In the genomic region with DNA sequence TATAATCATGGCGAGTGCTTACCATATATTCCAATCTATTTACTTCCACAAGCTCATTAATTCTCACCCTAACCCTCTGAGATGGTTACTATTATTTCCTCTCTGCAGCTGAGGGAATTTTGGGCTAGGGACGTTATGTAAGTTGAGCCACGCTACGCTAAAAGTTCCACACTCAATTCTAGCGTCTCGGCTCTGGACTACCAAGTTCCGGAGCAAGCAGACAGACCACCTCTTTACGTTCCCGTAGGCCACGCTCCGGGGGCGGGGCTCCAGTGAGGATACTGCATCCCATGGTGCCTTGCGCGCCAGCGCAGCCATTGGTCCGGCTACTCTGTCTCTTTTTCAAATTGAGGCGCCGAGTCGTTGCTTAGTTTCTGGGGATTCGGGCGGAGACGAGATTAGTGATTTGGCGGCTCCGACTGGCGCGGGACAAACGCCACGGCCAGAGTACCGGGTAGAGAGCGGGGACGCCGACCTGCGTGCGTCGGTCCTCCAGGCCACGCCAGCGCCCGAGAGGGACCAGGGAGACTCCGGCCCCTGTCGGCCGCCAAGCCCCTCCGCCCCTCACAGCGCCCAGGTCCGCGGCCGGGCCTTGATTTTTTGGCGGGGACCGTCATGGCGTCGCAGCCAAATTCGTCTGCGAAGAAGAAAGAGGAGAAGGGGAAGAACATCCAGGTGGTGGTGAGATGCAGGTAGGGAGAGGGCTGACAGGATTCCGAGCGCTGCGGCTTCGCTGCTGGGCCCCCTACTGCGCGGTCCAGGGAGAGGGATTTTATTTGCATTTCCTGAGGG, we compare ENCODE assay signal across 1 cellular context.
A peak's percentile ranks its signal among the peaks of the same experiment; 100 is the strongest.
TF ChIP-seq lines count a peak whose summit lies in the region.

A gene (plus strand): TSS at position 370 of the 792 bp plus-strand sequence. CDS start 246 bp downstream, at position 616.

TF ChIP-seq in HepG2, 621 proteins besides CTCF, POLR2A, EP300 and RAD21 (continued from another document and continues in another):
- no peak for TF ChIP-seq ZBTB21 (CRISPR knock-in tag; IDR thresholded peaks at IDR 0.05)
- TF ChIP-seq ESRRA (CRISPR knock-in tag; IDR thresholded peaks at IDR 0.05; ENCODE audit: low read depth): 0 out of 2 replicates have a peak, but pooled peaks have one; percentile 51
- TF ChIP-seq ETV6 (CRISPR knock-in tag; conservative IDR thresholded peaks at IDR 0.05): peak; percentile 38; the same call in 1 of the 2 replicates
- peak; percentile 85 for TF ChIP-seq KAT8 (CRISPR knock-in tag; IDR thresholded peaks at IDR 0.05)
- TF ChIP-seq, protein P1, sequence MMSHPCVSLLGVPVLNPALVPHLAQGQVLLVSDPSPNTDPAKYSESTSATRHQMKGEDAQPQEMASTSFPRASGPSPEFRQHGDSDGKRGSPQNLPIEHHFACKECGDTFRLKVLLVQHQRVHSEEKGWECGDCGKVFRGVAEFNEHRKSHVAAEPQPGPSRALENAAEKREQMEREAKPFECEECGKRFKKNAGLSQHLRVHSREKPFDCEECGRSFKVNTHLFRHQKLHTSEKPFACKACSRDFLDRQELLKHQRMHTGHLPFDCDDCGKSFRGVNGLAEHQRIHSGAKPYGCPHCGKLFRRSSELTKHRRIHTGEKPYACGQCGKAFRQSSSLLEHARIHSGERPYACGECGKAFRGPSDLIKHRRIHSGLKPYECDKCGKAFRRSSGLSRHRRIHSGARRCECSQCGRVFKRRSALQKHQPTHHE (CRISPR knock-in tag; IDR thresholded peaks at IDR 0.05; ENCODE audit: borderline replicate concordance): no peak
- peak; percentile 78 for TF ChIP-seq PHF20 (CRISPR knock-in tag; IDR thresholded peaks at IDR 0.05)
- peak; percentile 69; the same call in 1 of the 2 replicates for TF ChIP-seq YEATS2 (CRISPR knock-in tag; IDR thresholded peaks at IDR 0.05; ENCODE audit: borderline replicate concordance)
- no peak; the same call in 1 of the 2 replicates for TF ChIP-seq ZSCAN9 (CRISPR knock-in tag; IDR thresholded peaks at IDR 0.05; ENCODE audit: borderline replicate concordance)
- TF ChIP-seq, protein P2, sequence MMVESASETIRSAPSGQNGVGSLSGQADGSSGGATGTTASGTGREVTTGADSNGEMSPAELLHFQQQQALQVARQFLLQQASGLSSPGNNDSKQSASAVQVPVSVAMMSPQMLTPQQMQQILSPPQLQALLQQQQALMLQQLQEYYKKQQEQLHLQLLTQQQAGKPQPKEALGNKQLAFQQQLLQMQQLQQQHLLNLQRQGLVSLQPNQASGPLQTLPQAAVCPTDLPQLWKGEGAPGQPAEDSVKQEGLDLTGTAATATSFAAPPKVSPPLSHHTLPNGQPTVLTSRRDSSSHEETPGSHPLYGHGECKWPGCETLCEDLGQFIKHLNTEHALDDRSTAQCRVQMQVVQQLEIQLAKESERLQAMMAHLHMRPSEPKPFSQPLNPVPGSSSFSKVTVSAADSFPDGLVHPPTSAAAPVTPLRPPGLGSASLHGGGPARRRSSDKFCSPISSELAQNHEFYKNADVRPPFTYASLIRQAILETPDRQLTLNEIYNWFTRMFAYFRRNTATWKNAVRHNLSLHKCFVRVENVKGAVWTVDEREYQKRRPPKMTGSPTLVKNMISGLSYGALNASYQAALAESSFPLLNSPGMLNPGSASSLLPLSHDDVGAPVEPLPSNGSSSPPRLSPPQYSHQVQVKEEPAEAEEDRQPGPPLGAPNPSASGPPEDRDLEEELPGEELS (CRISPR knock-in tag; IDR thresholded peaks at IDR 0.05): no peak
- TF ChIP-seq, protein P3, sequence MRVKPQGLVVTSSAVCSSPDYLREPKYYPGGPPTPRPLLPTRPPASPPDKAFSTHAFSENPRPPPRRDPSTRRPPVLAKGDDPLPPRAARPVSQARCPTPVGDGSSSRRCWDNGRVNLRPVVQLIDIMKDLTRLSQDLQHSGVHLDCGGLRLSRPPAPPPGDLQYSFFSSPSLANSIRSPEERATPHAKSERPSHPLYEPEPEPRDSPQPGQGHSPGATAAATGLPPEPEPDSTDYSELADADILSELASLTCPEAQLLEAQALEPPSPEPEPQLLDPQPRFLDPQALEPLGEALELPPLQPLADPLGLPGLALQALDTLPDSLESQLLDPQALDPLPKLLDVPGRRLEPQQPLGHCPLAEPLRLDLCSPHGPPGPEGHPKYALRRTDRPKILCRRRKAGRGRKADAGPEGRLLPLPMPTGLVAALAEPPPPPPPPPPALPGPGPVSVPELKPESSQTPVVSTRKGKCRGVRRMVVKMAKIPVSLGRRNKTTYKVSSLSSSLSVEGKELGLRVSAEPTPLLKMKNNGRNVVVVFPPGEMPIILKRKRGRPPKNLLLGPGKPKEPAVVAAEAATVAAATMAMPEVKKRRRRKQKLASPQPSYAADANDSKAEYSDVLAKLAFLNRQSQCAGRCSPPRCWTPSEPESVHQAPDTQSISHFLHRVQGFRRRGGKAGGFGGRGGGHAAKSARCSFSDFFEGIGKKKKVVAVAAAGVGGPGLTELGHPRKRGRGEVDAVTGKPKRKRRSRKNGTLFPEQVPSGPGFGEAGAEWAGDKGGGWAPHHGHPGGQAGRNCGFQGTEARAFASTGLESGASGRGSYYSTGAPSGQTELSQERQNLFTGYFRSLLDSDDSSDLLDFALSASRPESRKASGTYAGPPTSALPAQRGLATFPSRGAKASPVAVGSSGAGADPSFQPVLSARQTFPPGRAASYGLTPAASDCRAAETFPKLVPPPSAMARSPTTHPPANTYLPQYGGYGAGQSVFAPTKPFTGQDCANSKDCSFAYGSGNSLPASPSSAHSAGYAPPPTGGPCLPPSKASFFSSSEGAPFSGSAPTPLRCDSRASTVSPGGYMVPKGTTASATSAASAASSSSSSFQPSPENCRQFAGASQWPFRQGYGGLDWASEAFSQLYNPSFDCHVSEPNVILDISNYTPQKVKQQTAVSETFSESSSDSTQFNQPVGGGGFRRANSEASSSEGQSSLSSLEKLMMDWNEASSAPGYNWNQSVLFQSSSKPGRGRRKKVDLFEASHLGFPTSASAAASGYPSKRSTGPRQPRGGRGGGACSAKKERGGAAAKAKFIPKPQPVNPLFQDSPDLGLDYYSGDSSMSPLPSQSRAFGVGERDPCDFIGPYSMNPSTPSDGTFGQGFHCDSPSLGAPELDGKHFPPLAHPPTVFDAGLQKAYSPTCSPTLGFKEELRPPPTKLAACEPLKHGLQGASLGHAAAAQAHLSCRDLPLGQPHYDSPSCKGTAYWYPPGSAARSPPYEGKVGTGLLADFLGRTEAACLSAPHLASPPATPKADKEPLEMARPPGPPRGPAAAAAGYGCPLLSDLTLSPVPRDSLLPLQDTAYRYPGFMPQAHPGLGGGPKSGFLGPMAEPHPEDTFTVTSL (CRISPR knock-in tag; IDR thresholded peaks at IDR 0.05; ENCODE audit: borderline replicate concordance): peak; percentile 48; the same call in 1 of the 2 replicates
- no peak for TF ChIP-seq ATRX (CRISPR knock-in tag; IDR thresholded peaks at IDR 0.05; ENCODE audit: borderline replicate concordance)
- 0 out of 2 replicates have a peak, but pooled peaks have one; percentile 52 for TF ChIP-seq ARHGAP35 (CRISPR knock-in tag; IDR thresholded peaks at IDR 0.05; ENCODE audit: borderline replicate concordance)
- TF ChIP-seq ARID2 (CRISPR knock-in tag; IDR thresholded peaks at IDR 0.05; ENCODE audit: borderline replicate concordance): 0 out of 2 replicates have a peak, but pooled peaks have one; percentile 15
- TF ChIP-seq HDAC1 (CRISPR knock-in tag; IDR thresholded peaks at IDR 0.05): peak; percentile 97
- TF ChIP-seq, protein P4, sequence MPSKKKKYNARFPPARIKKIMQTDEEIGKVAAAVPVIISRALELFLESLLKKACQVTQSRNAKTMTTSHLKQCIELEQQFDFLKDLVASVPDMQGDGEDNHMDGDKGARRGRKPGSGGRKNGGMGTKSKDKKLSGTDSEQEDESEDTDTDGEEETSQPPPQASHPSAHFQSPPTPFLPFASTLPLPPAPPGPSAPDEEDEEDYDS (CRISPR knock-in tag; IDR thresholded peaks at IDR 0.05): peak; percentile 97
- TF ChIP-seq FOXM1 (CRISPR knock-in tag; IDR thresholded peaks at IDR 0.05): peak; percentile 97
- TF ChIP-seq ZFP90 (CRISPR knock-in tag; IDR thresholded peaks at IDR 0.05; ENCODE audit: borderline replicate concordance): peak; percentile 67; the same call in 1 of the 2 replicates
- TF ChIP-seq CENPX (CRISPR knock-in tag; IDR thresholded peaks at IDR 0.05): no peak
- TF ChIP-seq ZNF709 (CRISPR knock-in tag; IDR thresholded peaks at IDR 0.05): no peak
- 0 out of 2 replicates have a peak, but pooled peaks have one; percentile 53 for TF ChIP-seq ZNF138 (CRISPR knock-in tag; IDR thresholded peaks at IDR 0.05; ENCODE audit: low read depth)
- no peak for TF ChIP-seq ATAD3A (CRISPR knock-in tag; IDR thresholded peaks at IDR 0.05)
- TF ChIP-seq, protein P5, sequence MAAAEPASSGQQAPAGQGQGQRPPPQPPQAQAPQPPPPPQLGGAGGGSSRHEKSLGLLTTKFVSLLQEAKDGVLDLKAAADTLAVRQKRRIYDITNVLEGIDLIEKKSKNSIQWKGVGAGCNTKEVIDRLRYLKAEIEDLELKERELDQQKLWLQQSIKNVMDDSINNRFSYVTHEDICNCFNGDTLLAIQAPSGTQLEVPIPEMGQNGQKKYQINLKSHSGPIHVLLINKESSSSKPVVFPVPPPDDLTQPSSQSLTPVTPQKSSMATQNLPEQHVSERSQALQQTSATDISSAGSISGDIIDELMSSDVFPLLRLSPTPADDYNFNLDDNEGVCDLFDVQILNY (CRISPR knock-in tag; conservative IDR thresholded peaks at IDR 0.05): peak; percentile 73; the same call in 1 of the 2 replicates
- 0 out of 2 replicates have a peak, but pooled peaks have one; percentile 18 for TF ChIP-seq ZNF850 (CRISPR knock-in tag; conservative IDR thresholded peaks at IDR 0.05)
- TF ChIP-seq, protein P6, sequence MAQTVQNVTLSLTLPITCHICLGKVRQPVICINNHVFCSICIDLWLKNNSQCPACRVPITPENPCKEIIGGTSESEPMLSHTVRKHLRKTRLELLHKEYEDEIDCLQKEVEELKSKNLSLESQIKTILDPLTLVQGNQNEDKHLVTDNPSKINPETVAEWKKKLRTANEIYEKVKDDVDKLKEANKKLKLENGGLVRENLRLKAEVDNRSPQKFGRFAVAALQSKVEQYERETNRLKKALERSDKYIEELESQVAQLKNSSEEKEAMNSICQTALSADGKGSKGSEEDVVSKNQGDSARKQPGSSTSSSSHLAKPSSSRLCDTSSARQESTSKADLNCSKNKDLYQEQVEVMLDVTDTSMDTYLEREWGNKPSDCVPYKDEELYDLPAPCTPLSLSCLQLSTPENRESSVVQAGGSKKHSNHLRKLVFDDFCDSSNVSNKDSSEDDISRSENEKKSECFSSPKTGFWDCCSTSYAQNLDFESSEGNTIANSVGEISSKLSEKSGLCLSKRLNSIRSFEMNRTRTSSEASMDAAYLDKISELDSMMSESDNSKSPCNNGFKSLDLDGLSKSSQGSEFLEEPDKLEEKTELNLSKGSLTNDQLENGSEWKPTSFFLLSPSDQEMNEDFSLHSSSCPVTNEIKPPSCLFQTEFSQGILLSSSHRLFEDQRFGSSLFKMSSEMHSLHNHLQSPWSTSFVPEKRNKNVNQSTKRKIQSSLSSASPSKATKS (CRISPR knock-in tag; IDR thresholded peaks at IDR 0.05): no peak
- peak; percentile 64 for TF ChIP-seq RXRB (CRISPR knock-in tag; IDR thresholded peaks at IDR 0.05; ENCODE audit: borderline replicate concordance)
- TF ChIP-seq, protein P7, sequence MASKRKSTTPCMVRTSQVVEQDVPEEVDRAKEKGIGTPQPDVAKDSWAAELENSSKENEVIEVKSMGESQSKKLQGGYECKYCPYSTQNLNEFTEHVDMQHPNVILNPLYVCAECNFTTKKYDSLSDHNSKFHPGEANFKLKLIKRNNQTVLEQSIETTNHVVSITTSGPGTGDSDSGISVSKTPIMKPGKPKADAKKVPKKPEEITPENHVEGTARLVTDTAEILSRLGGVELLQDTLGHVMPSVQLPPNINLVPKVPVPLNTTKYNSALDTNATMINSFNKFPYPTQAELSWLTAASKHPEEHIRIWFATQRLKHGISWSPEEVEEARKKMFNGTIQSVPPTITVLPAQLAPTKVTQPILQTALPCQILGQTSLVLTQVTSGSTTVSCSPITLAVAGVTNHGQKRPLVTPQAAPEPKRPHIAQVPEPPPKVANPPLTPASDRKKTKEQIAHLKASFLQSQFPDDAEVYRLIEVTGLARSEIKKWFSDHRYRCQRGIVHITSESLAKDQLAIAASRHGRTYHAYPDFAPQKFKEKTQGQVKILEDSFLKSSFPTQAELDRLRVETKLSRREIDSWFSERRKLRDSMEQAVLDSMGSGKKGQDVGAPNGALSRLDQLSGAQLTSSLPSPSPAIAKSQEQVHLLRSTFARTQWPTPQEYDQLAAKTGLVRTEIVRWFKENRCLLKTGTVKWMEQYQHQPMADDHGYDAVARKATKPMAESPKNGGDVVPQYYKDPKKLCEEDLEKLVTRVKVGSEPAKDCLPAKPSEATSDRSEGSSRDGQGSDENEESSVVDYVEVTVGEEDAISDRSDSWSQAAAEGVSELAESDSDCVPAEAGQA (IDR thresholded peaks at IDR 0.05; ENCODE audit: low read depth): no peak
- TF ChIP-seq, protein P7 (CRISPR knock-in tag; IDR thresholded peaks at IDR 0.05; ENCODE audit: borderline replicate concordance): 0 out of 2 replicates have a peak, but pooled peaks have one; percentile 14
- no peak for TF ChIP-seq SMAD1 (CRISPR knock-in tag; IDR thresholded peaks at IDR 0.05; ENCODE audit: borderline replicate concordance, low read depth)
- TF ChIP-seq PHF8 (CRISPR knock-in tag; IDR thresholded peaks at IDR 0.05): peak; percentile 87
